ENCODE assay signal across 17 cellular contexts in genomic region chr9:116166713-116167112, GRCh38. TPM values are rescaled to one million over a fixed set of nuclear protein-coding genes. Genes with fewer than 3 reads are reported as not detected.
DNase-seq lines count a peak whose midpoint lies in the region; ATAC-seq and TF ChIP-seq lines count a peak whose summit lies in the region.
"Had no signal": no experiment of that assay in that cellular context is flagged by ENCODE, and none has a peak within 500 bp of the region (broad histone marks: within the 10 kb centered on the region; RNA-seq: fewer than 3 reads in every experiment).

No MANE protein-coding gene starts in this region.

- H3K36me3 Mint-ChIP-seq in H9 (ENCODE audit: insufficient read depth in 1 of 3, low read depth in 3 of 3): no peaks in the 10 kb centered on the region

- H3K79me1 ChIP-seq in H9 (ENCODE audit: insufficient read depth, low read depth, low read length, poor library complexity, severe bottlenecking): no peaks in the 10 kb centered on the region

- H3K4me3 Mint-ChIP-seq in H9: no peak overlapping the region

- H3K56ac ChIP-seq in H9 (ENCODE audit: insufficient read length, low read depth, low read length): no peak overlapping the region

- H4K8ac ChIP-seq in H9 (replicated peaks; ENCODE audit: insufficient read length, low read depth, low read length): no peak overlapping the region

- peaks cover 8% of the 10 kb centered on the region for H3K27me3 Mint-ChIP-seq in H9 (ENCODE audit: low read depth)

- H2BK20ac ChIP-seq in H9 (ENCODE audit: low read depth, low read length, poor library complexity, severe bottlenecking): no peak overlapping the region

- no peak overlapping the region for H3T11ph ChIP-seq in H9 (ENCODE audit: low read length)

- TF ChIP-seq CTCF in C4-2B (conservative IDR thresholded peaks at IDR 0.05) (peak; percentile 34), H9 (conservative IDR thresholded peaks at IDR 0.05) (peak; percentile 50), fibroblast of the aortic adventitia (IDR thresholded peaks at IDR 0.05; ENCODE audit: insufficient read depth, low read length) (peak; percentile 26)

- no peak overlapping the region for H3K4ac ChIP-seq in H9 (ENCODE audit: low read depth, low read length)

- H3K23ac ChIP-seq in H9 (ENCODE audit: insufficient read length, low read depth, low read length): no peak overlapping the region

- H4K5ac ChIP-seq in H9 (ENCODE audit: insufficient read length, low read depth, low read length): no peak overlapping the region

- H4K91ac ChIP-seq in H9 (ENCODE audit: insufficient read length, low read depth, low read length): no peak overlapping the region

- H3K14ac ChIP-seq in H9 (ENCODE audit: insufficient read depth, low read length): no peak overlapping the region

- no peaks in the 10 kb centered on the region for H3K79me2 ChIP-seq in H9 (ENCODE audit: insufficient read depth, low read length)

- ATAC-seq in HG02885 (IDR thresholded peaks at IDR 0.05; ENCODE audit: poor library complexity, unreplicated experiment) (no peak), GM21423 (IDR thresholded peaks at IDR 0.05; ENCODE audit: unreplicated experiment) (no peak)
- ATAC-seq: upper lobe of right lung had no signal

- no peak overlapping the region for H2AK5ac ChIP-seq in H9 (ENCODE audit: insufficient read length, low read length)

- H3K4me3 ChIP-seq in SK-N-MC (no peak overlapping the region), fibroblast of the aortic adventitia (ENCODE audit: low read depth, low read length) (no peak overlapping the region)
- H3K4me3 ChIP-seq: upper lobe of right lung had no signal

- H3K27ac Mint-ChIP-seq in H9: peak overlapping the region in 1 of 3 experiments; percentile 5; a peak in 2 of 7 replicates

- H3K4me2 ChIP-seq in H9 (ENCODE audit: insufficient read depth, insufficient read length, low read length): no peak overlapping the region

- no peak overlapping the region for H3K27ac ChIP-seq in C4-2B
- H3K27ac ChIP-seq in H9 (ENCODE audit: insufficient read length, low read depth, low read length): no peak overlapping the region
- peak overlapping the region; percentile 70 for H3K27ac ChIP-seq in SK-N-MC
- H3K27ac ChIP-seq: neutrophil, upper lobe of right lung had no signal

- H2BK12ac ChIP-seq in H9 (ENCODE audit: insufficient read length, low read depth, low read length): no peak overlapping the region

- H3K23me2 ChIP-seq in H9 (ENCODE audit: insufficient read length, low read depth, low read length, poor library complexity, severe bottlenecking): no peaks in the 10 kb centered on the region

- H3K18ac ChIP-seq in H9 (ENCODE audit: insufficient read length, low read depth, low read length): no peak overlapping the region

- no peaks in the 10 kb centered on the region; a peak in 1 of 5 replicates for H3K9me3 Mint-ChIP-seq in H9

- WGBS in H9 (ENCODE audit: extremely low coverage, insufficient read length, low lambda C conversion rate): no CpG with 5 or more reads among the region's 1 CpG

- H3K4me1 ChIP-seq in H9 (ENCODE audit: insufficient read depth, low read length): no peaks in the 10 kb centered on the region
- H3K4me1 ChIP-seq: upper lobe of right lung had no signal

- no peak overlapping the region for H2BK5ac ChIP-seq in H9 (ENCODE audit: insufficient read length, low read length)

- H3K9ac ChIP-seq in H9 (ENCODE audit: extremely low read depth, insufficient read length, low read length) (no peak overlapping the region), SK-N-MC (ENCODE audit: insufficient read length) (no peak overlapping the region)

- no peaks in the 10 kb centered on the region for H4K20me1 ChIP-seq in H9 (ENCODE audit: control insufficient read depth, insufficient read depth, insufficient read length)

- no peaks in the 10 kb centered on the region for H3K9me3 ChIP-seq in H9 (ENCODE audit: control insufficient read depth, low read depth, low read length)
- H3K9me3 ChIP-seq in SK-N-MC (ENCODE audit: low read depth, low read length): 0 out of 2 replicates have a peak, but pooled peaks cover 6% of the 10 kb centered on the region
- H3K9me3 ChIP-seq: neutrophil, upper lobe of right lung had no signal

- DNase-seq in H9 (no peak), SK-N-MC (ENCODE audit: low read depth, low spot score) (no peak), fibroblast of the aortic adventitia (ENCODE audit: low read depth) (no peak), NCI-H1417 treated with DMSO at 0.1 percent for 48 hours (lab: John Stamatoyannopoulos, UW) (no peak), HUDEP-2 (lab: John Stamatoyannopoulos, UW; ENCODE audit: unreplicated experiment in 76 of 76) (no peak)
- DNase-seq: activated naive CD4-positive, alpha-beta T cell; H7; KBM-7; midbrain; NCI-H1436; NCI-H226; stimulated activated naive CD4-positive, alpha-beta T cell; upper lobe of right lung had no signal

- H2BK120ac ChIP-seq in H9 (ENCODE audit: low read depth, low read length, poor library complexity, severe bottlenecking): no peak overlapping the region

- H2BK15ac ChIP-seq in H9 (ENCODE audit: low read depth, low read length): no peak overlapping the region

- H3K4me1 Mint-ChIP-seq in H9: 0 out of 4 replicates have a peak, but pooled peaks cover 0 to 6% of the 10 kb centered on the region in 2 experiments

- H3K36me3 ChIP-seq in SK-N-MC (ENCODE audit: insufficient read depth, low read length): peaks cover 81% of the 10 kb centered on the region
- H3K36me3 ChIP-seq: neutrophil, upper lobe of right lung had no signal

- no peak overlapping the region for H2AFZ ChIP-seq in H9 (ENCODE audit: low read length)

- H3K27me3 ChIP-seq in H9 (ENCODE audit: insufficient read depth, low read length): no peaks in the 10 kb centered on the region
- H3K27me3 ChIP-seq: neutrophil, upper lobe of right lung had no signal

RNA-seq across cellular contexts. Expression of gene PAPPA, which starts 13.1 kb away (rescaled TPM):
- total RNA-seq in H9 (2021) (0.17 and 0.29 TPM in 2 replicates), fibroblast of the aortic adventitia (ENCODE audit: low replicate concordance) (12.3 and 80.5 TPM in 2 replicates)

Comparison
In these comparisons a context has a peak if more than half of its experiments do, and no peak if none do; other contexts are left out.
1. RNA of gene PAPPA, which starts 13.1 kb away (total RNA-seq): 12.3 to 80.5 TPM in fibroblast of the aortic adventitia; 0.17 to 0.29 TPM in H9; every median in the first group is over 10 times any median in the second.
2. Peak in every context shown above with its lines, with median percentiles within 50 percentile points of each other: CTCF ChIP-seq.